ENCODE assay signal across 9 cellular contexts in genomic region chr7:158863611-158864506, GRCh38. TPM values are rescaled to one million over a fixed set of nuclear protein-coding genes. Genes with fewer than 3 reads are reported as not detected.
DNase-seq lines count a peak whose midpoint lies in the region; ATAC-seq, FAIRE-seq and TF ChIP-seq lines count a peak whose summit lies in the region.
"Had no signal": no experiment of that assay in that cellular context is flagged by ENCODE, and none has a peak within 500 bp of the region (broad histone marks: within the 10 kb centered on the region; RNA-seq: fewer than 3 reads in every experiment).

No MANE protein-coding gene starts in this region.

- H3K27me3 Mint-ChIP-seq in memory B cell = no peaks in the 10 kb centered on the region

- no peak for TF ChIP-seq POLR2A in H1 (IDR thresholded peaks at IDR 0.05; ENCODE audit: control extremely low read depth in 1 of 2, low read depth in 2 of 2, low read length in 2 of 2)

- peak overlapping the region in 2 of 4 experiments; percentile 25 to 51; a peak in 2 of 7 replicates for H3K9ac ChIP-seq in H1 (replicated peaks in 1 of 4; ENCODE audit: extremely low read depth in 1 of 4, low read depth in 3 of 4, low read length in 3 of 4)

- no peak overlapping the region for H4K5ac ChIP-seq in H1 (ENCODE audit: insufficient read length, low read depth, low read length)

- H3K79me2 ChIP-seq in H1 (ENCODE audit: control insufficient read depth in 1 of 2, insufficient read depth in 2 of 2, low read length in 2 of 2) = peaks cover 2 to 49% of the 10 kb centered on the region in 2 experiments; a peak in 2 of 4 replicates

- no peak overlapping the region for H3K14ac ChIP-seq in H1 (ENCODE audit: insufficient read length)

- H3K9me3 Mint-ChIP-seq in memory B cell = no peaks in the 10 kb centered on the region

- H2BK20ac ChIP-seq in H1 (ENCODE audit: low read length) = no peak overlapping the region

- TF ChIP-seq RAD21 in H1 (IDR thresholded peaks at IDR 0.05 in 1 of 2, conservative IDR thresholded peaks at IDR 0.05 in 1 of 2; ENCODE audit: low read depth in 2 of 2, low read length in 2 of 2) = no peak

- no peak for TF ChIP-seq CTCF in H1 (IDR thresholded peaks at IDR 0.05; ENCODE audit: control extremely low read depth in 1 of 3, insufficient read depth in 1 of 3, low read depth in 1 of 3, low read length in 3 of 3)

- peak overlapping the region; percentile 52 for H3K4me3 ChIP-seq in Jurkat, Clone E6-1 (ENCODE audit: low read length)
- peak overlapping the region; percentile 40 to 66 (median 44) for H3K4me3 ChIP-seq in H1 (ENCODE audit: extremely low read depth in 1 of 4, insufficient read depth in 2 of 4, low read depth in 3 of 4, low read length in 4 of 4)
- H3K4me3 ChIP-seq: SK-N-MC had no signal

- DNase-seq in COR-L47 (lab: John Stamatoyannopoulos, UW) (peak; percentile 37), H1 (ENCODE audit: low read depth in 1 of 2, low spot score in 2 of 2) (no peak), memory B cell (ENCODE audit: low spot score in 2 of 2) (no peak), NOMO-1 treated with DMSO at 0.1 percent for 48 hours (lab: John Stamatoyannopoulos, UW; ENCODE audit: unreplicated experiment) (no peak)
- DNase-seq in Jurkat, Clone E6-1 (ENCODE audit: low read depth, low spot score) = no peak
- peak; percentile 44 for DNase-seq in activated CD4-positive, CD25-positive, alpha-beta regulatory T cell treated with anti-CD3 and anti-CD28 coated beads, Interleukin-2, amount 50 U/mL, for 72 hours
- peak; percentile 17 to 46 (median 28) for DNase-seq in stimulated activated naive CD4-positive, alpha-beta T cell (lab: John Stamatoyannopoulos, UW)

- H3K36me3 ChIP-seq in H1 (ENCODE audit: control insufficient read depth in 2 of 4, insufficient read depth in 4 of 4, low read length in 3 of 4) = no peaks in the 10 kb centered on the region; a peak in 1 of 8 replicates

- no peak overlapping the region for H3K4ac ChIP-seq in H1 (replicated peaks; ENCODE audit: insufficient read length, low read depth, low read length)

- H3K27me3 ChIP-seq in H1 (replicated peaks in 1 of 4; ENCODE audit: control insufficient read depth in 3 of 4, extremely low read depth in 1 of 4, insufficient read depth in 3 of 4, low read length in 3 of 4) = no peaks in the 10 kb centered on the region; a peak in 1 of 7 replicates

- no peaks in the 10 kb centered on the region for H3K9me3 ChIP-seq in H1 (ENCODE audit: insufficient read depth in 2 of 2, low read depth in 1 of 2, low read length in 1 of 2)

- H3K27ac ChIP-seq in H1 (ENCODE audit: low read depth, low read length) = no peak overlapping the region; the same call in 1 of the 2 replicates
- H3K27ac ChIP-seq: SK-N-MC had no signal

- WGBS in H1 (ENCODE audit: extremely low coverage in 1 of 2, insufficient coverage in 1 of 2, insufficient read length in 1 of 2, insufficient replicate concordance in 2 of 2, low coverage in 1 of 2, low lambda C conversion rate in 2 of 2, missing lambda C conversion rate in 1 of 2), 2 experiments = 11% methylated on average over 10 of the region's 45 CpGs; no CpG with 5 or more reads in 1 of the 2 experiments

- no peak overlapping the region for H3K56ac ChIP-seq in H1 (replicated peaks; ENCODE audit: insufficient read length, low read depth, low read length)

- H3K23me2 ChIP-seq in H1 (ENCODE audit: low read depth, low read length) = peaks cover 6% of the 10 kb centered on the region; the same call in 1 of the 2 replicates

- H3K23ac ChIP-seq in H1 (ENCODE audit: insufficient read length) = no peak overlapping the region

- peak; percentile 37 for ATAC-seq in GM21529 (IDR thresholded peaks at IDR 0.05; ENCODE audit: unreplicated experiment)
- peak; percentile 58 for ATAC-seq in memory B cell (ENCODE audit: low read depth)

- H2AFZ ChIP-seq in H1 (ENCODE audit: low read length) = no peak overlapping the region

- H2BK12ac ChIP-seq in H1 (ENCODE audit: low read depth, low read length) = peak overlapping the region; percentile 80; the same call in 1 of the 2 replicates

- no peak overlapping the region for H2BK120ac ChIP-seq in H1 (replicated peaks; ENCODE audit: low read depth, low read length)

- H3K4me1 ChIP-seq in H1 (replicated peaks in 1 of 4; ENCODE audit: control insufficient read depth in 3 of 4, insufficient read depth in 4 of 4, low read length in 3 of 4) = peaks cover 9 to 21% (median 15%) of the 10 kb centered on the region in 4 experiments; a peak in 6 of 7 replicates

- H4K8ac ChIP-seq in H1 (ENCODE audit: extremely low read depth, insufficient read depth, low read length) = peak overlapping the region; percentile 65

- no peak overlapping the region; the same call in none of the 2 replicates for H3K18ac ChIP-seq in H1 (ENCODE audit: extremely low read depth, low read length)

- CTCF ChIA-PET in H1 (lab: Charles Lee; ENCODE audit: partially characterized antibody) = interaction anchor here (0.6 to 2.1 kb wide), 8 partner anchors 11 to 154 kb away, joined by 3 to 9 read pairs (median 4); no protein-coding TSS in a partner anchor

- H3K27ac Mint-ChIP-seq in memory B cell = peak overlapping the region; percentile 74

- H3K4me3 Mint-ChIP-seq in memory B cell = peak overlapping the region; percentile 85

- H2BK15ac ChIP-seq in H1 (ENCODE audit: low read length) = no peak overlapping the region

- H3K4me2 ChIP-seq in H1 (ENCODE audit: insufficient read depth in 1 of 2, low read depth in 2 of 2, low read length in 2 of 2) = peak overlapping the region; percentile 69 to 75

- no peak for TF ChIP-seq EP300 in H1 (IDR thresholded peaks at IDR 0.05; ENCODE audit: borderline replicate concordance in 1 of 2, low read depth in 2 of 2, low read length in 2 of 2)

- H3K36me3 Mint-ChIP-seq in memory B cell = no peaks in the 10 kb centered on the region

- POLR2A ChIA-PET in H1 (lab: Charles Lee; ENCODE audit: partially characterized antibody) = interaction anchor here (0.7 to 1.5 kb wide), 6 partner anchors 8 to 140 kb away, joined by 3 to 5 read pairs (median 3); no protein-coding TSS in a partner anchor

- FAIRE-seq in H1 (lab: Jason Lieb, UNC) = peak; percentile 39

- no peak overlapping the region for H2AK5ac ChIP-seq in H1 (ENCODE audit: low read depth, low read length)

- peak overlapping the region; percentile 28; the same call in 1 of the 2 replicates for H2BK5ac ChIP-seq in H1 (ENCODE audit: low read depth, low read length)

- no peak overlapping the region for H4K91ac ChIP-seq in H1 (replicated peaks; ENCODE audit: insufficient read length, low read length)

- peaks cover 16% of the 10 kb centered on the region for H3K4me1 Mint-ChIP-seq in memory B cell

- H3K79me1 ChIP-seq in H1 (ENCODE audit: low read depth, low read length) = peaks cover 5% of the 10 kb centered on the region; the same call in 1 of the 2 replicates

- H4K20me1 ChIP-seq in H1 (replicated peaks in 1 of 2; ENCODE audit: control insufficient read depth in 1 of 2, insufficient read depth in 2 of 2, low read length in 2 of 2) = peaks cover 2 to 5% of the 10 kb centered on the region in 2 experiments

TF ChIP-seq in H1, 55 proteins besides CTCF, POLR2A, EP300 and RAD21:
- peak; percentile 74 for TF ChIP-seq CREB1 (IDR thresholded peaks at IDR 0.05)
- TF ChIP-seq SP1 (IDR thresholded peaks at IDR 0.05; ENCODE audit: low read depth, low read length) = no peak
- TF ChIP-seq ASH2L (IDR thresholded peaks at IDR 0.05; ENCODE audit: low read length) = peak; percentile 54
- TF ChIP-seq EGR1 (IDR thresholded peaks at IDR 0.05; ENCODE audit: borderline replicate concordance, low read depth, low read length) = no peak
- no peak for TF ChIP-seq SRF (IDR thresholded peaks at IDR 0.05; ENCODE audit: low read depth, low read length)

RNA-seq across cellular contexts. Expression of gene DYNC2I1, which starts 7.5 kb away (rescaled TPM):
- polyA plus RNA-seq in Jurkat, Clone E6-1 (2012; ENCODE audit: insufficient read depth, insufficient read length) = 17.3 TPM
- total RNA-seq in H1 (2021; fragmentation: NEBNext Ultra II Directional; extraction: Animal tissue kit (Norgen Biotek cat#: 25700)) = 13.1 and 15.9 TPM in 2 replicates
- polyA plus RNA-seq in H1 (2011; rRNA removed) = 28.6 and 29.2 TPM in 2 replicates
- polyA plus RNA-seq in H1 (2011; cell fraction: cytosol; rRNA removed) = 27.6 TPM
- 64.2 TPM for polyA plus RNA-seq in H1 (2011; cell fraction: nucleus; rRNA removed)
- polyA plus RNA-seq in H1 (2012, experiment 1 of 2) = 15.2 to 20.9 TPM (median 17.5 TPM) in 4 replicates
- 1.8 TPM for polyA plus RNA-seq in H1 (2012, experiment 2 of 2)
- polyA plus RNA-seq in H1 (2013, experiment 1 of 2) = 12.5 TPM
- 9.2 TPM for polyA plus RNA-seq in H1 (2013, experiment 2 of 2)
- 11.8 and 15.3 TPM in 2 replicates for polyA minus RNA-seq in H1 (2011; rRNA and poly(A)+ RNA removed)
- 10.3 TPM for polyA minus RNA-seq in H1 (2011; cell fraction: cytosol; rRNA and poly(A)+ RNA removed)
- 18.0 TPM for polyA minus RNA-seq in H1 (2011; cell fraction: nucleus; rRNA and poly(A)+ RNA removed)

RNA-seq across cellular contexts. Expression of gene ESYT2, which starts 34.5 kb away (rescaled TPM):
- polyA plus RNA-seq in Jurkat, Clone E6-1 (2012; ENCODE audit: insufficient read depth, insufficient read length) = 131 TPM
- total RNA-seq in H1 (2021; fragmentation: NEBNext Ultra II Directional; extraction: Animal tissue kit (Norgen Biotek cat#: 25700)) = 36.5 and 37.5 TPM in 2 replicates
- polyA plus RNA-seq in H1 (2011; rRNA removed) = 19.3 and 27.0 TPM in 2 replicates
- polyA plus RNA-seq in H1 (2011; cell fraction: cytosol; rRNA removed) = 27.8 TPM
- polyA plus RNA-seq in H1 (2011; cell fraction: nucleus; rRNA removed) = 39.1 TPM
- polyA plus RNA-seq in H1 (2012, experiment 1 of 2) = 26.5 to 35.1 TPM (median 27.7 TPM) in 4 replicates
- 6.7 TPM for polyA plus RNA-seq in H1 (2012, experiment 2 of 2)
- polyA plus RNA-seq in H1 (2013, experiment 1 of 2) = 28.8 TPM
- polyA plus RNA-seq in H1 (2013, experiment 2 of 2) = 31.5 TPM
- polyA minus RNA-seq in H1 (2011; rRNA and poly(A)+ RNA removed) = 42.9 and 63.2 TPM in 2 replicates
- polyA minus RNA-seq in H1 (2011; cell fraction: cytosol; rRNA and poly(A)+ RNA removed) = 34.9 TPM
- polyA minus RNA-seq in H1 (2011; cell fraction: nucleus; rRNA and poly(A)+ RNA removed) = 36.6 TPM

Comparison
In these comparisons a context has a peak if more than half of its experiments do, and no peak if none do; other contexts are left out.
1. DNase-seq: peak in COR-L47 (single experiment), activated CD4-positive, CD25-positive, alpha-beta regulatory T cell treated with anti-CD3 and anti-CD28 coated beads, Interleukin-2, amount 50 U/mL, for 72 hours (single experiment) and stimulated activated naive CD4-positive, alpha-beta T cell (6 of 6); none in Jurkat, Clone E6-1 (single experiment), H1 (0 of 2), memory B cell (0 of 2) and NOMO-1 treated with DMSO at 0.1 percent for 48 hours (single experiment).